In genomic region chr11:67465190-67465522, GRCh38 we compare ENCODE assay signal across 1 cellular context.
TF ChIP-seq lines count a peak whose summit lies in the region.

No MANE protein-coding gene starts in this region.

TF ChIP-seq in GM12878, 131 proteins besides CTCF, POLR2A, EP300 and RAD21:
- TF ChIP-seq ZNF384 (IDR thresholded peaks at IDR 0.05; ENCODE audit: borderline replicate concordance, low read depth, low read length) (no peak), IKZF2 (IDR thresholded peaks at IDR 0.05) (no peak), SREBF2 (IDR thresholded peaks at IDR 0.05; ENCODE audit: low read length) (no peak), EZH2 (IDR thresholded peaks at IDR 0.05; ENCODE audit: borderline replicate concordance, control insufficient read depth, low read depth, low read length) (no peak), HDAC2 (IDR thresholded peaks at IDR 0.05) (no peak), CHD2 (IDR thresholded peaks at IDR 0.05; ENCODE audit: borderline replicate concordance, low read depth, low read length) (no peak), POLR2AphosphoS5 (IDR thresholded peaks at IDR 0.05; ENCODE audit: low read length) (no peak), RB1 (IDR thresholded peaks at IDR 0.05; ENCODE audit: borderline replicate concordance) (no peak)
